ENCODE assay signal across 9 cellular contexts in genomic region chr17:39576187-39576586, GRCh38. TPM values are rescaled to one million over a fixed set of nuclear protein-coding genes. Genes with fewer than 3 reads are reported as not detected.
A peak's percentile ranks its signal among the peaks of the same experiment; 100 is the strongest.
DNase-seq lines count a peak whose midpoint lies in the region; ATAC-seq, FAIRE-seq and TF ChIP-seq lines count a peak whose summit lies in the region.
"Had no signal": no experiment of that assay in that cellular context is flagged by ENCODE, and none has a peak within 500 bp of the region (broad histone marks: within the 10 kb centered on the region; RNA-seq: fewer than 3 reads in every experiment).

No MANE protein-coding gene starts in this region.

- POLR2A ChIA-PET in H1 (lab: Charles Lee; ENCODE audit: partially characterized antibody), result interaction anchor here (0.7 to 0.9 kb wide), 4 partner anchors 9 to 125 kb away, joined by 3 to 4 read pairs (median 3); no protein-coding TSS in a partner anchor

- peaks cover 34% of the 10 kb centered on the region for H3K27me3 Mint-ChIP-seq in type B pancreatic cell

- ATAC-seq in Right ventricle myocardium inferior, result no peak

- peaks cover 2% of the 10 kb centered on the region; the same call in 1 of the 2 replicates for H3K23me2 ChIP-seq in H1 (ENCODE audit: low read depth, low read length)

- DNase-seq in cardiac muscle cell (ENCODE audit: low read depth in 1 of 2, low spot score in 1 of 2) (peak in 1 of 2 donors; percentile 25), Right ventricle myocardium inferior (ENCODE audit: missing footprints) (no peak), NCI-H2171 (lab: John Stamatoyannopoulos, UW) (peak; percentile 8), H1 (ENCODE audit: low read depth in 1 of 2, low spot score in 2 of 2) (peak in 1 of 2 experiments; percentile 61), type B pancreatic cell (ENCODE audit: extremely low spot score, unreplicated experiment) (no peak), GOT3 (lab: John Stamatoyannopoulos, UW) (no peak), COLO829 (ENCODE audit: low spot score) (no peak), transverse colon (no peak)

- no peak overlapping the region for H3K14ac ChIP-seq in H1 (ENCODE audit: insufficient read length)

- H4K91ac ChIP-seq in H1 (replicated peaks; ENCODE audit: insufficient read length, low read length), result no peak overlapping the region

- H2BK5ac ChIP-seq in H1 (ENCODE audit: low read depth, low read length), result no peak overlapping the region; the same call in 1 of the 2 replicates

- H4K8ac ChIP-seq in H1 (ENCODE audit: extremely low read depth, insufficient read depth, low read length), result no peak overlapping the region

- H3K36me3 ChIP-seq in cardiac muscle cell (no peaks in the 10 kb centered on the region), H1 (ENCODE audit: control insufficient read depth in 2 of 4, insufficient read depth in 4 of 4, low read length in 3 of 4) (no peaks in the 10 kb centered on the region), transverse colon (no peaks in the 10 kb centered on the region)

- no peak overlapping the region; the same call in 1 of the 2 replicates for H2BK12ac ChIP-seq in H1 (ENCODE audit: low read depth, low read length)

- peaks cover 6% of the 10 kb centered on the region for H3K9me3 Mint-ChIP-seq in type B pancreatic cell

- H3K18ac ChIP-seq in H1 (ENCODE audit: extremely low read depth, low read length), result no peak overlapping the region

- peaks cover 10% of the 10 kb centered on the region for H3K27me3 ChIP-seq in cardiac muscle cell
- peaks cover 0 to 4% (median 2%) of the 10 kb centered on the region in 4 experiments; a peak in 3 of 7 replicates for H3K27me3 ChIP-seq in H1 (replicated peaks in 1 of 4; ENCODE audit: control insufficient read depth in 3 of 4, extremely low read depth in 1 of 4, insufficient read depth in 3 of 4, low read length in 3 of 4)
- H3K27me3 ChIP-seq in transverse colon, result no peaks in the 10 kb centered on the region

- no peak overlapping the region for H3K4me2 ChIP-seq in H1 (ENCODE audit: insufficient read depth in 1 of 2, low read depth in 2 of 2, low read length in 2 of 2)

- H3K27ac ChIP-seq in cardiac muscle cell, result no peak overlapping the region
- no peak overlapping the region for H3K27ac ChIP-seq in H1 (ENCODE audit: low read depth, low read length)
- H3K27ac ChIP-seq in transverse colon, result no peak overlapping the region

- H3K36me3 Mint-ChIP-seq in type B pancreatic cell, result peaks cover 8% of the 10 kb centered on the region

- H2AFZ ChIP-seq in H1 (ENCODE audit: low read length), result no peak overlapping the region

- peak; percentile 58 to 70 for TF ChIP-seq RAD21 in H1 (IDR thresholded peaks at IDR 0.05 in 1 of 2, conservative IDR thresholded peaks at IDR 0.05 in 1 of 2; ENCODE audit: low read depth in 2 of 2, low read length in 2 of 2)

- peak overlapping the region; percentile 88; the same call in 1 of the 2 replicates for H2BK15ac ChIP-seq in H1 (ENCODE audit: low read length)

- no peak overlapping the region for H3K9ac ChIP-seq in H1 (replicated peaks in 1 of 4; ENCODE audit: extremely low read depth in 1 of 4, low read depth in 3 of 4, low read length in 3 of 4)

- no peaks in the 10 kb centered on the region for H4K20me1 ChIP-seq in H1 (replicated peaks in 1 of 2; ENCODE audit: control insufficient read depth in 1 of 2, insufficient read depth in 2 of 2, low read length in 2 of 2)

- no peak for TF ChIP-seq EP300 in H1 (IDR thresholded peaks at IDR 0.05; ENCODE audit: borderline replicate concordance in 1 of 2, low read depth in 2 of 2, low read length in 2 of 2)
- TF ChIP-seq EP300 in transverse colon (IDR thresholded peaks at IDR 0.05; ENCODE audit: low read depth), result no peak

- no peaks in the 10 kb centered on the region for H3K4me1 ChIP-seq in cardiac muscle cell (ENCODE audit: low read depth)
- peaks cover 13 to 26% (median 17%) of the 10 kb centered on the region in 4 experiments for H3K4me1 ChIP-seq in H1 (replicated peaks in 1 of 4; ENCODE audit: control insufficient read depth in 3 of 4, insufficient read depth in 4 of 4, low read length in 3 of 4)
- H3K4me1 ChIP-seq in transverse colon, result peaks cover 3 to 15% (median 13%) of the 10 kb centered on the region in 4 donors

- H3K4ac ChIP-seq in H1 (replicated peaks; ENCODE audit: insufficient read length, low read depth, low read length), result no peak overlapping the region

- H4K5ac ChIP-seq in H1 (ENCODE audit: insufficient read length, low read depth, low read length), result no peak overlapping the region

- no peak for FAIRE-seq in H1 (lab: Jason Lieb, UNC)

- H3K4me1 Mint-ChIP-seq in type B pancreatic cell (ENCODE audit: unreplicated experiment), result peaks cover 25% of the 10 kb centered on the region

- no peak overlapping the region for H3K4me3 Mint-ChIP-seq in type B pancreatic cell

- H3K27ac Mint-ChIP-seq in type B pancreatic cell, result no peak overlapping the region

- intact Hi-C loops in Right ventricle myocardium inferior (cut with DNase I) (no loop called here), transverse colon (cut with DNase I; ENCODE audit: low total_unique reads) (no loop called here)

- in situ Hi-C loops in transverse colon (cut with MboI; ENCODE audit: low pct_ligation_motif_present in 1 of 4, low pct_unique_long_range_greater_than_20kb in 1 of 4, low sequenced_read_pairs in 3 of 4), result no loop called here

- H3K4me3 ChIP-seq in cardiac muscle cell, result no peak overlapping the region
- no peak overlapping the region for H3K4me3 ChIP-seq in H1 (ENCODE audit: extremely low read depth in 1 of 4, insufficient read depth in 2 of 4, low read depth in 3 of 4, low read length in 4 of 4)
- no peak overlapping the region for H3K4me3 ChIP-seq in transverse colon

- TF ChIP-seq POLR2A in H1 (IDR thresholded peaks at IDR 0.05; ENCODE audit: control extremely low read depth in 1 of 2, low read depth in 2 of 2, low read length in 2 of 2) (no peak), transverse colon (IDR thresholded peaks at IDR 0.05) (no peak)

- H3K9me3 ChIP-seq in cardiac muscle cell (ENCODE audit: low read depth) (no peaks in the 10 kb centered on the region), H1 (ENCODE audit: insufficient read depth in 2 of 2, low read depth in 1 of 2, low read length in 1 of 2) (no peaks in the 10 kb centered on the region), transverse colon (no peaks in the 10 kb centered on the region)

- no peaks in the 10 kb centered on the region for H3K79me1 ChIP-seq in H1 (ENCODE audit: low read depth, low read length)

- H3K23ac ChIP-seq in H1 (ENCODE audit: insufficient read length), result no peak overlapping the region

- H3K79me2 ChIP-seq in H1 (ENCODE audit: control insufficient read depth in 1 of 2, insufficient read depth in 2 of 2, low read length in 2 of 2), result no peaks in the 10 kb centered on the region

- no peak overlapping the region for H2BK20ac ChIP-seq in H1 (ENCODE audit: low read length)

- no peak overlapping the region for H3K56ac ChIP-seq in H1 (replicated peaks; ENCODE audit: insufficient read length, low read depth, low read length)

- WGBS in H1 (ENCODE audit: extremely low coverage in 1 of 2, insufficient coverage in 1 of 2, insufficient read length in 1 of 2, insufficient replicate concordance in 2 of 2, low coverage in 1 of 2, low lambda C conversion rate in 2 of 2, missing lambda C conversion rate in 1 of 2), 2 experiments, result 46% methylated on average over 7 of the region's 7 CpGs; no CpG with 5 or more reads in 1 of the 2 experiments
- WGBS in transverse colon (ENCODE audit: low coverage in 1 of 2), 2 donors, result 45% methylated on average over 7 of the region's 7 CpGs; no CpG with 5 or more reads in 1 of the 2 donors

- CTCF ChIA-PET in H1 (lab: Charles Lee; ENCODE audit: partially characterized antibody), result interaction anchor here (0.6 to 11.6 kb wide), 27 partner anchors 10 to 477 kb away, joined by 3 to 167 read pairs (median 5); partner anchors contain the start of genes ERBB2 and PPP1R1B

- no peak overlapping the region for H2BK120ac ChIP-seq in H1 (replicated peaks; ENCODE audit: low read depth, low read length)

- peak; percentile 55 for TF ChIP-seq CTCF in cardiac muscle cell (IDR thresholded peaks at IDR 0.05; ENCODE audit: low read depth, low read length)
- peak; percentile 79 to 82 (median 81) for TF ChIP-seq CTCF in H1 (IDR thresholded peaks at IDR 0.05; ENCODE audit: control extremely low read depth in 1 of 3, insufficient read depth in 1 of 3, low read depth in 1 of 3, low read length in 3 of 3)
- peak; percentile 78 for TF ChIP-seq CTCF in type B pancreatic cell (conservative IDR thresholded peaks at IDR 0.05)
- TF ChIP-seq CTCF in transverse colon (IDR thresholded peaks at IDR 0.05), result peak in 2 of 5 experiments; percentile 13 to 16

- no peak overlapping the region for H2AK5ac ChIP-seq in H1 (ENCODE audit: low read depth, low read length)

TF ChIP-seq in H1, 55 proteins besides CTCF, POLR2A, EP300 and RAD21 (continues in another document):
- TF ChIP-seq YY1 (IDR thresholded peaks at IDR 0.05; ENCODE audit: low read depth, low read length) (0 out of 2 replicates have a peak, but pooled peaks have one; percentile 19), BACH1 (IDR thresholded peaks at IDR 0.05; ENCODE audit: low read length) (no peak)

RNA-seq across cellular contexts. Expression of gene NEUROD2, which starts 31.5 kb away (rescaled TPM):
- total RNA-seq in cardiac muscle cell, result not detected in 2 replicates
- not detected in 2 replicates for polyA plus RNA-seq in cardiac muscle cell
- not detected for total RNA-seq in Right ventricle myocardium inferior
- not detected in 2 replicates for total RNA-seq in H1 (2021; fragmentation: NEBNext Ultra II Directional; extraction: Animal tissue kit (Norgen Biotek cat#: 25700))
- not detected in 2 replicates for polyA plus RNA-seq in H1 (2011; rRNA removed)
- not detected for polyA plus RNA-seq in H1 (2011; cell fraction: cytosol; rRNA removed)
- polyA plus RNA-seq in H1 (2011; cell fraction: nucleus; rRNA removed), result not detected
- not detected in 4 replicates for polyA plus RNA-seq in H1 (2012, experiment 1 of 2)
- polyA plus RNA-seq in H1 (2012, experiment 2 of 2), result 0.12 TPM
- polyA plus RNA-seq in H1 (2013, experiment 1 of 2), result 0.02 TPM
- polyA plus RNA-seq in H1 (2013, experiment 2 of 2), result 0.02 TPM
- polyA minus RNA-seq in H1 (2011; rRNA and poly(A)+ RNA removed), result not detected in 2 replicates
- polyA minus RNA-seq in H1 (2011; cell fraction: cytosol; rRNA and poly(A)+ RNA removed), result not detected
- not detected for polyA minus RNA-seq in H1 (2011; cell fraction: nucleus; rRNA and poly(A)+ RNA removed)
- total RNA-seq in type B pancreatic cell (ENCODE audit: low replicate concordance), result not detected in 2 replicates
- total RNA-seq in transverse colon, result not detected
- total RNA-seq: posterior vena cava had no signal

RNA-seq across cellular contexts. Expression of gene PPP1R1B, which starts 50.6 kb away (rescaled TPM):
- total RNA-seq in cardiac muscle cell (4.3 and 17.7 TPM in 2 replicates), Right ventricle myocardium inferior (0.89 TPM), type B pancreatic cell (ENCODE audit: low replicate concordance) (1.8 and 3.7 TPM in 2 replicates), transverse colon (100 to 1,000 TPM; 125 to 509 (median 223) TPM)
- polyA plus RNA-seq in cardiac muscle cell (7.6 and 20.3 TPM in 2 replicates), H1 (2011; rRNA removed) (21.0 and 22.3 TPM in 2 replicates)
- 9.4 and 10.7 TPM in 2 replicates for total RNA-seq in H1 (2021; fragmentation: NEBNext Ultra II Directional; extraction: Animal tissue kit (Norgen Biotek cat#: 25700))
- polyA plus RNA-seq in H1 (2011; cell fraction: cytosol; rRNA removed), result 15.9 TPM
- 15.3 TPM for polyA plus RNA-seq in H1 (2011; cell fraction: nucleus; rRNA removed)
- 13.4 to 19.6 TPM (median 17.0 TPM) in 4 replicates for polyA plus RNA-seq in H1 (2012, experiment 1 of 2)
- 22.0 TPM for polyA plus RNA-seq in H1 (2012, experiment 2 of 2)
- polyA plus RNA-seq in H1 (2013, experiment 1 of 2), result 10.8 TPM
- polyA plus RNA-seq in H1 (2013, experiment 2 of 2), result 11.3 TPM
- 9.1 and 11.8 TPM in 2 replicates for polyA minus RNA-seq in H1 (2011; rRNA and poly(A)+ RNA removed)
- 7.9 TPM for polyA minus RNA-seq in H1 (2011; cell fraction: cytosol; rRNA and poly(A)+ RNA removed)
- 4.6 TPM for polyA minus RNA-seq in H1 (2011; cell fraction: nucleus; rRNA and poly(A)+ RNA removed)
